In the genomic region with DNA sequence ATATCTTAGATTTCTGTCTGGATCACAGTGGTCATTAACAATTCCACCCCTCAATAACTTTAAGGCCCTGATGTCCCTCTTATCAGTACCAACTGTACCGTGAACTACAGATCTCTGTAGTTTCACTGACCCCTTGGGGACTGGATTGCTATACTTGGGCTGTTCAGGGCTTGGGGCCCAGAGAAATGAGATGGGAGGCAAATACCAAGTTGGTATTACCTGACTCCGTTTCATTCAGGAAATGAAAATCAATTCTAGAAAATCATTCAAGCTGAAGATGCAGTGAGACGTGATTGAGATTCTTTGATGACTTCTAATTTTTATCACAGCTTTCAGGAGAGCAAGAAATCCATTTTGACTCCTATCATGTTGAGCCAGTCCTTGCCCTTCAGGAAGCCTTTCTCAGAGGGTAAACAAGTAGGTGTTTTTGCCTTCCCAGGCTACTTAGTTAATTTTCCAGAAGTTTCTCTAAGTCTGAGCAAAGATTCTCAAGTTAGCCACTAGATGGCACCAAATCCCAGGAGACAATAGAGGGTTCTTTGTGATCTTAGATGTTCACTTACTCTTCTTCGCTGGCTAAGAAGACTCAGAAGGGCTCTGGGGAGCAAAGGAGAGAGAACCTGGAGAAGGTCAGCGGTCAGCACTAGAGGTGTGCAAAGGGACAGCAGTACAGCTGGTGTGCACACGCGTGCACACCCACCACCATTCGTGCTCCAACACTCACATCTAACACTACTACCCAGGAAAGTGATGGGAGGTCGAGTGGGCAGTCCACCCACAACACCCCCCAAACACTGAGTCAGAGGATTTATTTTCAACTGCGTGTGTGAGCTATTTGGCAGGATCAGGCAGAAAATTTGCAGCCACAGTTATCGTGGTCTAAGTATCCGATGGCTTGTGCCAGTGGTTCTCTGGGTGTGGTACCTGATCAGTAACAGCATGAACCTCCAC, we compare ENCODE assay signal across 8 cellular contexts. TPM values are rescaled to one million over a fixed set of nuclear protein-coding genes. Genes with fewer than 3 reads are reported as not detected.
DNase-seq lines count a peak whose midpoint lies in the region; ATAC-seq and TF ChIP-seq lines count a peak whose summit lies in the region.

No MANE protein-coding gene starts in this region.

- DNase-seq in DMS114 treated with DMSO at 0.1 percent for 48 hours (lab: John Stamatoyannopoulos, UW; ENCODE audit: unreplicated experiment) (peak; percentile 37), NCI-H748 (lab: John Stamatoyannopoulos, UW; ENCODE audit: unreplicated experiment) (peak; percentile 62), glutamatergic neuron (no peak), prostate gland (ENCODE audit: low spot score) (peak; percentile 28), cortex of kidney (lab: John Stamatoyannopoulos, UW) (no peak)
- DNase-seq in activated naive CD4-positive, alpha-beta T cell treated with anti-CD3 and anti-CD28 coated beads, Interleukin-2, amount 50 U/mL, for 72 hours (ENCODE audit: low spot score in 2 of 2), result peak in 1 of 2 donors; percentile 39

- peak overlapping the region; percentile 83 for H3K27ac ChIP-seq in prostate gland

- intact Hi-C loops in prostate gland (cut with DNase I), result loop anchor here (5.0 kb wide), 2 partner anchors 137 to 382 kb away; partner anchors contain the start of gene ARMCX1

- H3K4me3 Mint-ChIP-seq in glutamatergic neuron (ENCODE audit: unreplicated experiment), result peak overlapping the region; percentile 38

- WGBS in prostate gland, result 15% methylated on average over 12 of the region's 12 CpGs

- peaks cover 12 to 13% of the 10 kb centered on the region in 2 donors for H3K36me3 Mint-ChIP-seq in activated naive CD4-positive, alpha-beta T cell treated with anti-CD3 and anti-CD28 coated beads, Interleukin-2, amount 50 U/mL, for 72 hours
- no peaks in the 10 kb centered on the region for H3K36me3 Mint-ChIP-seq in glutamatergic neuron (ENCODE audit: unreplicated experiment)

- no peaks in the 10 kb centered on the region for H3K27me3 ChIP-seq in prostate gland (replicated peaks; ENCODE audit: insufficient read depth)

- no peaks in the 10 kb centered on the region for H3K9me3 Mint-ChIP-seq in activated naive CD4-positive, alpha-beta T cell treated with anti-CD3 and anti-CD28 coated beads, Interleukin-2, amount 50 U/mL, for 72 hours
- peaks cover 2% of the 10 kb centered on the region for H3K9me3 Mint-ChIP-seq in glutamatergic neuron (ENCODE audit: unreplicated experiment)

- TF ChIP-seq POLR2A in prostate gland (IDR thresholded peaks at IDR 0.05), result no peak

- no peak overlapping the region for H3K4me3 ChIP-seq in prostate gland

- ATAC-seq in GM19324 (IDR thresholded peaks at IDR 0.05; ENCODE audit: low FRiP score, unreplicated experiment) (peak; percentile 65), HG03432 (IDR thresholded peaks at IDR 0.05; ENCODE audit: unreplicated experiment) (peak; percentile 64)
- ATAC-seq in activated naive CD4-positive, alpha-beta T cell treated with anti-CD3 and anti-CD28 coated beads, Interleukin-2, amount 50 U/mL, for 72 hours, result peak; percentile 56 to 81

- TF ChIP-seq CTCF in glutamatergic neuron (IDR thresholded peaks at IDR 0.05; ENCODE audit: partially characterized antibody, unreplicated experiment) (peak; percentile 66), prostate gland (IDR thresholded peaks at IDR 0.05) (peak; percentile 41 to 77 (median 65))

- peaks cover 9% of the 10 kb centered on the region for H3K4me1 Mint-ChIP-seq in glutamatergic neuron (ENCODE audit: low read depth, unreplicated experiment)

- no peaks in the 10 kb centered on the region for H3K36me3 ChIP-seq in prostate gland

- peak overlapping the region; percentile 66 to 89 for H3K27ac Mint-ChIP-seq in activated naive CD4-positive, alpha-beta T cell treated with anti-CD3 and anti-CD28 coated beads, Interleukin-2, amount 50 U/mL, for 72 hours
- H3K27ac Mint-ChIP-seq in glutamatergic neuron (ENCODE audit: unreplicated experiment), result no peak overlapping the region

- H3K4me1 ChIP-seq in prostate gland (replicated peaks), result no peaks in the 10 kb centered on the region

- no peaks in the 10 kb centered on the region for H3K9me3 ChIP-seq in prostate gland

- H3K27me3 Mint-ChIP-seq in glutamatergic neuron (ENCODE audit: unreplicated experiment), result peaks cover 4% of the 10 kb centered on the region

RNA-seq across cellular contexts. Expression of gene HNRNPH2, which starts 7.4 kb away (rescaled TPM):
- total RNA-seq in activated naive CD4-positive, alpha-beta T cell treated with anti-CD3 and anti-CD28 coated beads, Interleukin-2, amount 50 U/mL, for 72 hours, result 10 to 100 TPM; 27.8 to 30.9 TPM
- total RNA-seq in glutamatergic neuron (ENCODE audit: unreplicated experiment), result 67.7 TPM
- total RNA-seq in prostate gland, result 10 to 100 TPM; 43.7 to 56.3 TPM

RNA-seq across cellular contexts. Expression of gene GLA, which starts 7.7 kb away (rescaled TPM):
- 10 to 100 TPM; 63.8 to 98.2 TPM for total RNA-seq in activated naive CD4-positive, alpha-beta T cell treated with anti-CD3 and anti-CD28 coated beads, Interleukin-2, amount 50 U/mL, for 72 hours
- total RNA-seq in glutamatergic neuron (ENCODE audit: unreplicated experiment) (29.4 TPM), prostate gland (10 to 100 TPM; 12.6 to 16.4 TPM)

RNA-seq across cellular contexts. Expression of gene RPL36A, which starts 24.6 kb away (rescaled TPM):
- total RNA-seq in activated naive CD4-positive, alpha-beta T cell treated with anti-CD3 and anti-CD28 coated beads, Interleukin-2, amount 50 U/mL, for 72 hours, result 100 to 1,000 TPM; 236 to 271 TPM
- total RNA-seq in glutamatergic neuron (ENCODE audit: unreplicated experiment) (147 TPM), prostate gland (1,000 to 10,000 TPM in 1 of 2 donors, 100 to 1,000 TPM in 1; 863 to 2,403 TPM)

RNA-seq across cellular contexts. Expression of gene BTK, which starts 29.5 kb away (rescaled TPM):
- under 1 TPM; 0.19 to 0.41 TPM for total RNA-seq in activated naive CD4-positive, alpha-beta T cell treated with anti-CD3 and anti-CD28 coated beads, Interleukin-2, amount 50 U/mL, for 72 hours
- total RNA-seq in glutamatergic neuron (ENCODE audit: unreplicated experiment) (1.1 TPM), prostate gland (1 to 10 TPM; 1.3 to 2.4 TPM)

Comparison
In these comparisons a context has a peak if more than half of its experiments do, and no peak if none do; other contexts are left out.
1. DNase-seq: peak in DMS114 treated with DMSO at 0.1 percent for 48 hours (single experiment), NCI-H748 (single experiment) and prostate gland (single experiment); none in glutamatergic neuron (single experiment) and cortex of kidney (single experiment).
2. Peak in every context shown above with its lines, with median percentiles within 50 percentile points of each other: ATAC-seq.